8 cellular contexts compared by ENCODE assay signal in genomic region chrX:38192007-38192625, GRCh38. TPM values are rescaled to one million over a fixed set of nuclear protein-coding genes. Genes with fewer than 3 reads are reported as not detected.
DNase-seq lines count a peak whose midpoint lies in the region; ATAC-seq and TF ChIP-seq lines count a peak whose summit lies in the region.

No MANE protein-coding gene starts in this region.

- H3K4me3 ChIP-seq in left ventricle myocardium inferior, result no peak overlapping the region

- DNase-seq in AG08395 (ENCODE audit: low spot score) (peak; percentile 12), RPMI8226 (peak; percentile 63), left ventricle myocardium inferior (no peak), DMS79 (lab: John Stamatoyannopoulos, UW) (no peak)
- DNase-seq in activated CD4-positive, CD25-positive, alpha-beta regulatory T cell treated with anti-CD3 and anti-CD28 coated beads, Interleukin-2, amount 50 U/mL, for 72 hours, result no peak
- DNase-seq in activated naive CD4-positive, alpha-beta T cell treated with anti-CD3 and anti-CD28 coated beads, Interleukin-2, amount 50 U/mL, for 16 hours, result no peak

- peak; percentile 62 for ATAC-seq in GM21529 (IDR thresholded peaks at IDR 0.05; ENCODE audit: unreplicated experiment)
- no peak for ATAC-seq in GM18907 (IDR thresholded peaks at IDR 0.05; ENCODE audit: unreplicated experiment)

- H3K27ac ChIP-seq in left ventricle myocardium inferior (replicated peaks), result no peak overlapping the region

- no peaks in the 10 kb centered on the region for H3K27me3 ChIP-seq in left ventricle myocardium inferior (ENCODE audit: low read depth)

- H3K4me1 ChIP-seq in left ventricle myocardium inferior, result peaks cover 11% of the 10 kb centered on the region

- H3K9me3 ChIP-seq in left ventricle myocardium inferior (replicated peaks), result no peaks in the 10 kb centered on the region

- H3K36me3 ChIP-seq in left ventricle myocardium inferior, result no peaks in the 10 kb centered on the region

- intact Hi-C loops in left ventricle myocardium inferior (cut with micrococcal nuclease), result no loop called here

- peak; percentile 55 for TF ChIP-seq CTCF in left ventricle myocardium inferior (IDR thresholded peaks at IDR 0.05; ENCODE audit: borderline replicate concordance)

RNA-seq across cellular contexts. Expression of gene SRPX, which starts 28.6 kb away (rescaled TPM):
- total RNA-seq in left ventricle myocardium inferior, result 55.9 TPM

Comparison
In these comparisons a context has a peak if more than half of its experiments do, and no peak if none do; other contexts are left out.
1. DNase-seq: peak in AG08395 (single experiment) and RPMI8226 (single experiment); none in left ventricle myocardium inferior (single experiment), activated CD4-positive, CD25-positive, alpha-beta regulatory T cell treated with anti-CD3 and anti-CD28 coated beads, Interleukin-2, amount 50 U/mL, for 72 hours (single experiment), activated naive CD4-positive, alpha-beta T cell treated with anti-CD3 and anti-CD28 coated beads, Interleukin-2, amount 50 U/mL, for 16 hours (single experiment) and DMS79 (single experiment).